In genomic region chr9:135655317-135656003, GRCh38 we compare ENCODE assay signal across 16 cellular contexts. TPM values are rescaled to one million over a fixed set of nuclear protein-coding genes. Genes with fewer than 3 reads are reported as not detected.
A peak's percentile ranks its signal among the peaks of the same experiment; 100 is the strongest.
DNase-seq lines count a peak whose midpoint lies in the region; ATAC-seq lines count a peak whose summit lies in the region.
"Had no signal": no experiment of that assay in that cellular context is flagged by ENCODE, and none has a peak within 500 bp of the region (broad histone marks: within the 10 kb centered on the region; RNA-seq: fewer than 3 reads in every experiment).

No MANE protein-coding gene starts in this region.

- H3K27me3 ChIP-seq in H7 (ENCODE audit: control insufficient read depth, insufficient read depth, low read length) = no peaks in the 10 kb centered on the region
- H3K27me3 ChIP-seq: BLaER1 had no signal

- DNase-seq in COLO668 (lab: John Stamatoyannopoulos, UW; ENCODE audit: unreplicated experiment) = peak; percentile 4
- DNase-seq in H7 = peak; percentile 34
- peak; percentile 15 for DNase-seq in myocyte (ENCODE audit: low read depth)
- no peak for DNase-seq in stimulated activated effector memory CD8-positive, alpha-beta T cell treated with anti-CD3 and anti-CD28 coated beads, Interleukin-12 subunit alpha, Interleukin-12 subunit beta, amount 100 ng/mL, for 72 hours (ENCODE audit: low spot score in 2 of 2)
- DNase-seq in activated gamma-delta T cell (lab: John Stamatoyannopoulos, UW) = no peak
- no peak for DNase-seq in NCI-H1417 (lab: John Stamatoyannopoulos, UW)
- DNase-seq: AML-193; Calu3; CD4-positive, CD25-positive, alpha-beta regulatory T cell; DMS79 had no signal

- H3K4me1 Mint-ChIP-seq in stimulated activated effector memory CD8-positive, alpha-beta T cell treated with anti-CD3 and anti-CD28 coated beads, Interleukin-12 subunit alpha, Interleukin-12 subunit beta, amount 100 ng/mL, for 72 hours = no peaks in the 10 kb centered on the region
- H3K4me1 Mint-ChIP-seq: CD4-positive, CD25-positive, alpha-beta regulatory T cell had no signal

- ATAC-seq in stimulated activated effector memory CD8-positive, alpha-beta T cell treated with anti-CD3 and anti-CD28 coated beads, Interleukin-12 subunit alpha, Interleukin-12 subunit beta, amount 100 ng/mL, for 72 hours = peak; percentile 21
- no peak for ATAC-seq in GM21825 (IDR thresholded peaks at IDR 0.05; ENCODE audit: unreplicated experiment)
- ATAC-seq: HCT116, K562 had no signal

- peaks cover 2% of the 10 kb centered on the region for H3K36me3 ChIP-seq in H7 (replicated peaks; ENCODE audit: control insufficient read depth, insufficient read depth, low read length)
- H3K36me3 ChIP-seq: BLaER1 had no signal

- H3K9me3 Mint-ChIP-seq in stimulated activated effector memory CD8-positive, alpha-beta T cell treated with anti-CD3 and anti-CD28 coated beads, Interleukin-12 subunit alpha, Interleukin-12 subunit beta, amount 100 ng/mL, for 72 hours = no peaks in the 10 kb centered on the region

- no peak overlapping the region for H3K27ac Mint-ChIP-seq in stimulated activated effector memory CD8-positive, alpha-beta T cell treated with anti-CD3 and anti-CD28 coated beads, Interleukin-12 subunit alpha, Interleukin-12 subunit beta, amount 100 ng/mL, for 72 hours
- H3K27ac Mint-ChIP-seq: CD4-positive, CD25-positive, alpha-beta regulatory T cell had no signal

- no peaks in the 10 kb centered on the region for H3K36me3 Mint-ChIP-seq in stimulated activated effector memory CD8-positive, alpha-beta T cell treated with anti-CD3 and anti-CD28 coated beads, Interleukin-12 subunit alpha, Interleukin-12 subunit beta, amount 100 ng/mL, for 72 hours
- H3K36me3 Mint-ChIP-seq: CD4-positive, CD25-positive, alpha-beta regulatory T cell had no signal

- no peak overlapping the region for H3K4me3 Mint-ChIP-seq in stimulated activated effector memory CD8-positive, alpha-beta T cell treated with anti-CD3 and anti-CD28 coated beads, Interleukin-12 subunit alpha, Interleukin-12 subunit beta, amount 100 ng/mL, for 72 hours
- H3K4me3 Mint-ChIP-seq: CD4-positive, CD25-positive, alpha-beta regulatory T cell had no signal

- no peak overlapping the region for H3K4me3 ChIP-seq in H7 (ENCODE audit: insufficient read depth, low read depth, low read length)
- H3K4me3 ChIP-seq: BLaER1, K562 had no signal

RNA-seq across cellular contexts. Expression of gene LCN9, which starts 7.6 kb away (rescaled TPM):
- 0.44 TPM in 1 of 2 replicates, not detected in the other for total RNA-seq in H7 (2014; rRNA removed; shearing (Covaris generic))
- total RNA-seq in myocyte = not detected in 2 replicates
- polyA plus RNA-seq in myocyte (2012) = not detected
- total RNA-seq: A673; Calu3; CD4-positive, CD25-positive, alpha-beta regulatory T cell; H4; K562 had no signal
- polyA plus RNA-seq: CD4-positive, CD25-positive, alpha-beta regulatory T cell; K562 had no signal

RNA-seq across cellular contexts. Expression of gene GLT6D1, which starts 16.1 kb away (rescaled TPM):
- total RNA-seq in H7 (2014; rRNA removed; shearing (Covaris generic)) = not detected in 2 replicates
- not detected in 2 replicates for total RNA-seq in myocyte
- not detected for polyA plus RNA-seq in myocyte (2012)
- total RNA-seq: A673; Calu3; CD4-positive, CD25-positive, alpha-beta regulatory T cell; H4; K562 had no signal
- polyA plus RNA-seq: CD4-positive, CD25-positive, alpha-beta regulatory T cell; K562 had no signal

RNA-seq across cellular contexts. Expression of gene SOHLH1, which starts 43.8 kb away (rescaled TPM):
- not detected in 2 replicates for total RNA-seq in H7 (2014; rRNA removed; shearing (Covaris generic))
- not detected in 2 replicates for total RNA-seq in myocyte
- not detected for polyA plus RNA-seq in myocyte (2012)
- total RNA-seq: A673; Calu3; CD4-positive, CD25-positive, alpha-beta regulatory T cell; H4 had no signal
- polyA plus RNA-seq: CD4-positive, CD25-positive, alpha-beta regulatory T cell had no signal

RNA-seq across cellular contexts. Expression of gene KCNT1, which starts 46.5 kb away (rescaled TPM):
- total RNA-seq in H7 (2014; rRNA removed; shearing (Covaris generic)) = 0.10 TPM in 1 of 2 replicates, not detected in the other
- 0.08 and 0.16 TPM in 2 replicates for total RNA-seq in myocyte
- polyA plus RNA-seq in myocyte (2012) = 0.18 TPM
- total RNA-seq: A673; Calu3; CD4-positive, CD25-positive, alpha-beta regulatory T cell; H4 had no signal
- polyA plus RNA-seq: CD4-positive, CD25-positive, alpha-beta regulatory T cell; K562 had no signal

Comparison
In these comparisons a context has a peak if more than half of its experiments do, and no peak if none do; other contexts are left out.
1. DNase-seq: peak in COLO668 (single experiment), H7 (single experiment) and myocyte (single experiment); none in stimulated activated effector memory CD8-positive, alpha-beta T cell treated with anti-CD3 and anti-CD28 coated beads, Interleukin-12 subunit alpha, Interleukin-12 subunit beta, amount 100 ng/mL, for 72 hours (0 of 2), activated gamma-delta T cell (single experiment) and NCI-H1417 (0 of 3).